Comparison of ENCODE assay signal across 1 cellular context in genomic region chr17:28854457-28855382, GRCh38.
TF ChIP-seq lines count a peak whose summit lies in the region.

Gene ERAL1 (plus strand): TSS chr17:28855016. CDS start chr17:28855035, 19 bp downstream.

TF ChIP-seq in HepG2, 621 proteins besides CTCF, POLR2A, EP300 and RAD21 (continued from another document and continues in another):
- TF ChIP-seq ZNF513 (CRISPR knock-in tag; conservative IDR thresholded peaks at IDR 0.05) (no peak; the same call in 1 of the 2 replicates), NR2F2 (IDR thresholded peaks at IDR 0.05; ENCODE audit: borderline replicate concordance, low read depth) (no peak), DR1 (CRISPR knock-in tag; IDR thresholded peaks at IDR 0.05) (peak; percentile 58; the same call in 1 of the 2 replicates), ONECUT2 (CRISPR knock-in tag; IDR thresholded peaks at IDR 0.05) (no peak), ZNF709 (CRISPR knock-in tag; IDR thresholded peaks at IDR 0.05) (no peak), STAT6 (CRISPR knock-in tag; IDR thresholded peaks at IDR 0.05; ENCODE audit: borderline replicate concordance) (no peak; the same call in 1 of the 2 replicates), TRIM22 (IDR thresholded peaks at IDR 0.05) (no peak), TRAFD1 (CRISPR knock-in tag; IDR thresholded peaks at IDR 0.05; ENCODE audit: borderline replicate concordance) (peak; percentile 7; the same call in 1 of the 2 replicates), ZBTB26 (CRISPR knock-in tag; IDR thresholded peaks at IDR 0.05; ENCODE audit: borderline replicate concordance) (peak; percentile 64; the same call in 1 of the 2 replicates), CBFB (CRISPR knock-in tag; IDR thresholded peaks at IDR 0.05) (0 out of 2 replicates have a peak, but pooled peaks have one; percentile 45), ARNTL (CRISPR knock-in tag; IDR thresholded peaks at IDR 0.05) (peak; percentile 53; the same call in 1 of the 2 replicates), PHF8 (CRISPR knock-in tag; IDR thresholded peaks at IDR 0.05) (peak; percentile 98), ZNF781 (CRISPR knock-in tag; IDR thresholded peaks at IDR 0.05; ENCODE audit: borderline replicate concordance, not compliant biosample characterization) (peak; percentile 78), ZBTB25 (CRISPR knock-in tag; IDR thresholded peaks at IDR 0.05) (no peak; the same call in 1 of the 2 replicates), KDM5B (CRISPR knock-in tag; IDR thresholded peaks at IDR 0.05; ENCODE audit: borderline replicate concordance) (peak; percentile 86; the same call in 1 of the 2 replicates), ZNF263 (CRISPR knock-in tag; IDR thresholded peaks at IDR 0.05) (peak; percentile 38; the same call in 1 of the 2 replicates), IRF2 (CRISPR knock-in tag; IDR thresholded peaks at IDR 0.05) (peak; percentile 60; the same call in 1 of the 2 replicates), BRD4 (CRISPR knock-in tag; IDR thresholded peaks at IDR 0.05) (peak; percentile 89), ZNF691 (CRISPR knock-in tag; IDR thresholded peaks at IDR 0.05; ENCODE audit: borderline replicate concordance, low read depth) (no peak; the same call in 1 of the 2 replicates), TFAP4 (IDR thresholded peaks at IDR 0.05; ENCODE audit: borderline replicate concordance, low read depth) (peak; percentile 88), KDM6A (CRISPR knock-in tag; IDR thresholded peaks at IDR 0.05; ENCODE audit: low read depth) (no peak), JUN (CRISPR knock-in tag; IDR thresholded peaks at IDR 0.05) (no peak), E2F1 (CRISPR knock-in tag; IDR thresholded peaks at IDR 0.05) (peak; percentile 46; the same call in 1 of the 2 replicates), TSC22D2 (CRISPR knock-in tag; IDR thresholded peaks at IDR 0.05; ENCODE audit: borderline replicate concordance) (peak; percentile 74; the same call in 1 of the 2 replicates), CREM (IDR thresholded peaks at IDR 0.05) (peak; percentile 89), CREM (CRISPR knock-in tag; IDR thresholded peaks at IDR 0.05) (no peak), GABPA (IDR thresholded peaks at IDR 0.05; ENCODE audit: low read depth, low read length) (peak; percentile 13; the same call in 1 of the 2 replicates), GABPA (CRISPR knock-in tag; IDR thresholded peaks at IDR 0.05; ENCODE audit: low read depth) (0 out of 2 replicates have a peak, but pooled peaks have one; percentile 39), NFYC (CRISPR knock-in tag; IDR thresholded peaks at IDR 0.05) (peak; percentile 88), RARG (CRISPR knock-in tag; IDR thresholded peaks at IDR 0.05; ENCODE audit: low read depth) (no peak), HOXA7 (CRISPR knock-in tag; IDR thresholded peaks at IDR 0.05) (no peak), ZNF879 (CRISPR knock-in tag; IDR thresholded peaks at IDR 0.05) (peak; percentile 61; the same call in 1 of the 2 replicates), ZMYM2 (CRISPR knock-in tag; IDR thresholded peaks at IDR 0.05) (no peak), SOX6 (IDR thresholded peaks at IDR 0.05) (no peak), SOX6 (CRISPR knock-in tag; IDR thresholded peaks at IDR 0.05) (peak; percentile 12; the same call in 1 of the 2 replicates), ZUFSP (CRISPR knock-in tag; IDR thresholded peaks at IDR 0.05; ENCODE audit: borderline replicate concordance) (no peak), ZNF101 (CRISPR knock-in tag; IDR thresholded peaks at IDR 0.05; ENCODE audit: borderline replicate concordance, low read depth) (0 out of 2 replicates have a peak, but pooled peaks have one; percentile 71), ZNF205 (CRISPR knock-in tag; IDR thresholded peaks at IDR 0.05) (peak; percentile 28; the same call in 1 of the 2 replicates), ZNF609 (CRISPR knock-in tag; IDR thresholded peaks at IDR 0.05; ENCODE audit: borderline replicate concordance) (no peak), NFATC3 (CRISPR knock-in tag; IDR thresholded peaks at IDR 0.05) (no peak)
